Comparison of ENCODE assay signal across 23 cellular contexts in genomic region chr1:89728381-89728780, GRCh38.
A peak's percentile ranks its signal among the peaks of the same experiment; 100 is the strongest.
DNase-seq lines count a peak whose midpoint lies in the region; ATAC-seq and TF ChIP-seq lines count a peak whose summit lies in the region.
"Had no signal": no experiment of that assay in that cellular context is flagged by ENCODE, and none has a peak within 500 bp of the region (broad histone marks: within the 10 kb centered on the region; RNA-seq: fewer than 3 reads in every experiment).

No MANE protein-coding gene starts in this region.

- H3K9me3 ChIP-seq in DND-41 (ENCODE audit: insufficient read depth, low read length, severe bottlenecking) (no peaks in the 10 kb centered on the region), psoas muscle (no peaks in the 10 kb centered on the region)
- H3K9me3 ChIP-seq: BE2C had no signal

- no peaks in the 10 kb centered on the region for H3K27me3 Mint-ChIP-seq in T-helper 2 cell treated with Interferon-gamma antibody and Interleukin-4, amounts not matched to agents 5 μg/mL and 100 μg/mL, for 36 hours (ENCODE audit: low read depth)
- H3K27me3 Mint-ChIP-seq in activated naive CD8-positive, alpha-beta T cell treated with anti-CD3 and anti-CD28 coated beads, Interleukin-2, amount 50 U/mL, for 24 hours, result no peaks in the 10 kb centered on the region

- no peak for DNase-seq in T-helper 2 cell treated with Interferon-gamma antibody and Interleukin-4, amounts not matched to agents 5 μg/mL and 100 μg/mL, for 36 hours (ENCODE audit: low spot score)
- DNase-seq in T-helper 2 cell (no peak), DND-41 (no peak), psoas muscle (no peak), NCI-H748 (lab: John Stamatoyannopoulos, UW; ENCODE audit: unreplicated experiment) (no peak), AG08395 (ENCODE audit: low spot score) (no peak), DMS79 treated with DMSO at 0.1 percent for 48 hours (lab: John Stamatoyannopoulos, UW) (no peak)
- DNase-seq in activated naive CD8-positive, alpha-beta T cell treated with anti-CD3 and anti-CD28 coated beads, Interleukin-2, amount 50 U/mL, for 24 hours, result no peak
- DNase-seq: activated T-cell treated with anti-CD3 and anti-CD28 coated beads for 4 hours, BE2C, mammary epithelial cell, NCI-H1436 treated with DMSO at 0.1 percent for 48 hours, NCI-H2171, NCI-H82, nucleus accumbens, PC-3, T-helper 9 cell had no signal

- ATAC-seq in DND-41 (ENCODE audit: insufficient read depth, low read depth) (peak; percentile 70; the same call in 2 of the 3 replicates), psoas muscle (no peak)
- no peak for ATAC-seq in activated naive CD8-positive, alpha-beta T cell treated with anti-CD3 and anti-CD28 coated beads, Interleukin-2, amount 50 U/mL, for 24 hours
- ATAC-seq: activated CD4-positive, CD25-positive, alpha-beta regulatory T cell treated with anti-CD3 and anti-CD28 coated beads, Interleukin-2, amount 50 U/mL, for 24 hours; GM12878; PC-3; sciatic nerve had no signal

- H3K27ac ChIP-seq in DND-41 (ENCODE audit: low read length) (no peak overlapping the region), psoas muscle (peak overlapping the region; percentile 53)
- H3K27ac ChIP-seq: hepatocyte, SJSA1 had no signal

- peaks cover 41% of the 10 kb centered on the region for H3K36me3 Mint-ChIP-seq in T-helper 2 cell treated with Interferon-gamma antibody and Interleukin-4, amounts not matched to agents 5 μg/mL and 100 μg/mL, for 36 hours (ENCODE audit: low read depth)
- peaks cover 31% of the 10 kb centered on the region for H3K36me3 Mint-ChIP-seq in activated naive CD8-positive, alpha-beta T cell treated with anti-CD3 and anti-CD28 coated beads, Interleukin-2, amount 50 U/mL, for 24 hours (ENCODE audit: low read depth)

- peak overlapping the region; percentile 28 for H2AFZ ChIP-seq in DND-41 (ENCODE audit: low read depth, low read length)
- H2AFZ ChIP-seq: hepatocyte had no signal

- H4K20me1 ChIP-seq in DND-41 (ENCODE audit: insufficient read depth, low read length), result no peaks in the 10 kb centered on the region

- peak overlapping the region; percentile 78 for H3K27ac Mint-ChIP-seq in T-helper 2 cell treated with Interferon-gamma antibody and Interleukin-4, amounts not matched to agents 5 μg/mL and 100 μg/mL, for 36 hours
- H3K27ac Mint-ChIP-seq in activated naive CD8-positive, alpha-beta T cell treated with anti-CD3 and anti-CD28 coated beads, Interleukin-2, amount 50 U/mL, for 24 hours, result peak overlapping the region; percentile 63

- peak overlapping the region; percentile 18; the same call in 1 of the 2 replicates for H3K4me2 ChIP-seq in DND-41 (ENCODE audit: insufficient read depth, low read length)
- H3K4me2 ChIP-seq: hepatocyte had no signal

- no peaks in the 10 kb centered on the region for H3K79me2 ChIP-seq in DND-41 (ENCODE audit: insufficient read depth, low read length)
- H3K79me2 ChIP-seq: hepatocyte had no signal

- H3K4me1 Mint-ChIP-seq in T-helper 2 cell treated with Interferon-gamma antibody and Interleukin-4, amounts not matched to agents 5 μg/mL and 100 μg/mL, for 36 hours (ENCODE audit: low read depth), result peaks cover 83% of the 10 kb centered on the region
- peaks cover 88% of the 10 kb centered on the region for H3K4me1 Mint-ChIP-seq in activated naive CD8-positive, alpha-beta T cell treated with anti-CD3 and anti-CD28 coated beads, Interleukin-2, amount 50 U/mL, for 24 hours

- H3K9me3 Mint-ChIP-seq in T-helper 2 cell treated with Interferon-gamma antibody and Interleukin-4, amounts not matched to agents 5 μg/mL and 100 μg/mL, for 36 hours, result peaks cover 4% of the 10 kb centered on the region
- H3K9me3 Mint-ChIP-seq in activated naive CD8-positive, alpha-beta T cell treated with anti-CD3 and anti-CD28 coated beads, Interleukin-2, amount 50 U/mL, for 24 hours, result peaks cover 4% of the 10 kb centered on the region

- no peak for TF ChIP-seq CTCF in DND-41 (IDR thresholded peaks at IDR 0.05; ENCODE audit: borderline replicate concordance, extremely low read depth, low read length, poor library complexity, severe bottlenecking)
- no peak for TF ChIP-seq CTCF in psoas muscle (IDR thresholded peaks at IDR 0.05)

- 56 to 72% (median 63%) methylated on average over 4 of the region's 4 CpGs for WGBS in psoas muscle, 3 donors

- H3K9ac ChIP-seq in DND-41 (ENCODE audit: low read depth, low read length), result no peak overlapping the region

- peak overlapping the region; percentile 66 for H3K4me3 Mint-ChIP-seq in T-helper 2 cell treated with Interferon-gamma antibody and Interleukin-4, amounts not matched to agents 5 μg/mL and 100 μg/mL, for 36 hours
- H3K4me3 Mint-ChIP-seq in activated naive CD8-positive, alpha-beta T cell treated with anti-CD3 and anti-CD28 coated beads, Interleukin-2, amount 50 U/mL, for 24 hours, result no peak overlapping the region

- H3K36me3 ChIP-seq in DND-41 (ENCODE audit: insufficient read depth, low read length), result no peaks in the 10 kb centered on the region
- no peaks in the 10 kb centered on the region for H3K36me3 ChIP-seq in psoas muscle (ENCODE audit: insufficient read depth in 1 of 2, low read depth in 1 of 2)
- H3K36me3 ChIP-seq: BE2C, SJSA1 had no signal

- peaks cover 16% of the 10 kb centered on the region for H3K4me1 ChIP-seq in DND-41 (ENCODE audit: insufficient read depth, low read length)
- peaks cover 3% of the 10 kb centered on the region for H3K4me1 ChIP-seq in psoas muscle
- H3K4me1 ChIP-seq: BE2C had no signal

- H3K4me3 ChIP-seq in DND-41 (ENCODE audit: low read depth in 1 of 2, low read length in 2 of 2) (no peak overlapping the region), psoas muscle (no peak overlapping the region)
- H3K4me3 ChIP-seq: coronary artery, GM12878, hepatocyte, SJSA1 had no signal

- H3K27me3 ChIP-seq in DND-41 (ENCODE audit: insufficient read depth, low read length, poor library complexity) (no peaks in the 10 kb centered on the region), psoas muscle (ENCODE audit: insufficient read depth in 3 of 3, low read length in 2 of 3) (peaks cover 0 to 3% (median 2%) of the 10 kb centered on the region in 3 donors)
- H3K27me3 ChIP-seq: BE2C, hepatocyte, SJSA1 had no signal

- intact Hi-C loops in psoas muscle (cut with DNase I), result no loop called here
